ENCODE assay signal across 27 cellular contexts in genomic region chr7:152600266-152600665, GRCh38.
DNase-seq lines count a peak whose midpoint lies in the region; FAIRE-seq and TF ChIP-seq lines count a peak whose summit lies in the region.
"Had no signal": no experiment of that assay in that cellular context is flagged by ENCODE, and none has a peak within 500 bp of the region (broad histone marks: within the 10 kb centered on the region; RNA-seq: fewer than 3 reads in every experiment).

No MANE protein-coding gene starts in this region.

- no peak for TF ChIP-seq CTCF in kidney (IDR thresholded peaks at IDR 0.05; ENCODE audit: borderline replicate concordance, extremely low read depth, insufficient read depth)

- H3K36me3 ChIP-seq in kidney (ENCODE audit: control insufficient read depth in 1 of 2, insufficient read depth in 2 of 2, low read length in 2 of 2): no peaks in the 10 kb centered on the region
- H3K36me3 ChIP-seq: BE2C, BLaER1 had no signal

- no peak for FAIRE-seq in kidney (lab: Jason Lieb, UNC)
- FAIRE-seq: A204.1, GM12878, GM12892, GM18507 had no signal

- H3K9ac ChIP-seq in kidney (ENCODE audit: low read length in 2 of 2): no peak overlapping the region
- H3K9ac ChIP-seq: BLaER1 had no signal

- DNase-seq in activated effector memory CD4-positive, alpha-beta T cell treated with anti-CD3 and anti-CD28 coated beads, Interleukin-2, amount 50 U/mL, for 16 hours: peak; percentile 21
- DNase-seq in activated effector memory CD4-positive, alpha-beta T cell treated with Interleukin-2 at 50 U/mL for 16 hours: no peak
- DNase-seq in kidney: peak; percentile 22
- peak; percentile 25 for DNase-seq in posterior vena cava (ENCODE audit: low spot score)
- no peak for DNase-seq in SIG-M5 (lab: John Stamatoyannopoulos, UW)
- DNase-seq in kidney glomerular epithelial cell (lab: John Stamatoyannopoulos, UW): no peak
- no peak for DNase-seq in activated CD4-positive, alpha-beta T cell treated with anti-CD3 and anti-CD28 coated beads for 1 hour
- DNase-seq: 8988T; ACHN; BE2C; C1 segment of cervical spinal cord; CD4-positive, alpha-beta memory T cell; CD4-positive, CD25-positive, alpha-beta regulatory T cell; CD8-positive, alpha-beta memory T cell; COR-L47; DMS 273 treated with DMSO at 0.1 percent for 48 hours; DMS153; DMS53; DMS79; DND-41; EL; GDM1 had no signal

- no peak overlapping the region for H3K4me3 ChIP-seq in kidney (ENCODE audit: low read length in 2 of 2)
- H3K4me3 ChIP-seq: BLaER1, GM12878 had no signal

- no peaks in the 10 kb centered on the region for H3K4me1 ChIP-seq in kidney (ENCODE audit: control insufficient read depth in 1 of 2, insufficient read depth in 1 of 2, low read depth in 1 of 2, low read length in 2 of 2)
- H3K4me1 ChIP-seq: BE2C had no signal

- no peaks in the 10 kb centered on the region for H3K9me3 ChIP-seq in kidney (ENCODE audit: control insufficient read depth in 1 of 2, low read length in 2 of 2)
- H3K9me3 ChIP-seq: BE2C, BLaER1 had no signal

- intact Hi-C loops in kidney (cut with DNase I) (no loop called here), posterior vena cava (cut with DNase I) (no loop called here)

- no peak overlapping the region for H3K27ac ChIP-seq in kidney (ENCODE audit: low read depth in 2 of 2, low read length in 2 of 2)
- H3K27ac ChIP-seq: BLaER1 had no signal

Comparison
In these comparisons a context has a peak if more than half of its experiments do, and no peak if none do; other contexts are left out.
1. DNase-seq: peak in activated effector memory CD4-positive, alpha-beta T cell treated with anti-CD3 and anti-CD28 coated beads, Interleukin-2, amount 50 U/mL, for 16 hours (single experiment), kidney (single experiment) and posterior vena cava (single experiment); none in activated effector memory CD4-positive, alpha-beta T cell treated with Interleukin-2 at 50 U/mL for 16 hours (single experiment), SIG-M5 (single experiment), kidney glomerular epithelial cell (single experiment) and activated CD4-positive, alpha-beta T cell treated with anti-CD3 and anti-CD28 coated beads for 1 hour (single experiment).